In the genomic region with DNA sequence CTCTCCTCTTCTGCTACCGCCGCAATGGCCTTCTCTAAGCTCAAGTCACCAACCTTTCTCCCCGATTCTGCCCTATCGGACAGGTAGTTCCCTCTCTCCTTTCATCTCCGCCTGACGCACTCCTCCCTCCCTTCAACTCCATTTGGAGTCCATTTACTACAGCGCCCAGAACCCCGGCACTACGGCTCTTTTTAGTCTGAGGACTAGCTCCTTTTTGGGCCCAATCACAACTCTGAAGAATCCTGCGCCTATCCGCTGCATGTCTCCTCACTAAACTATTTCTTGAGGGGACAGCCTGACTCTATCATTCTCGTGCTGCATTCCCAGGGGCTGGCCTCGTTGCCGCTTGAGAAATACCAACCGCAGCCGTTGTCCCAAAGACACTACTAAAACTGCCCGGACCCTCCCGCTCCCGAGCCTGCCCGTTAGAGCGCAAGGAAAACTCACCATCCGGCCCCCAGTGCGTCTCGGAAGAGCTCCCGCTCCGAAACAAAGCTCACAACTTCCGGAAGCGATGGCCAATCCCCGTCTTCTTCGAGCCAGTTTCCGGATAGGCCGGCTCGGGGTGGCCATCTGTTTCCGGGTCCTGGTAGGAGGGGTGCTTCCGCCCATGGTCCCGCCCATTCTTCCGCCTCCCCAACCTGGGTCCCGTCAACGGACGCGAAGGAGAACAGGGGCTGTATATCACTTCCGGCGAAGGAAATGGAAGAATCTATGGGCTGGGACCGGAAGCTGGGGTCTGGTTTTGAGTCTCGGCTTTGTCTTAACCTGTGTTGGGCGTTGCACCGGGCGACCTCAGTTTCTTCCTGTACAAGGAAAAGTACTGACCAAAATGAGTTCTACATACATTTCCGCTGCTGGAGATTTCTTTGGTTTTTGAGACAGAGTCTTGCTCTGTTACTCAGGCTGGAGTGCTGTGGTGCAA, we compare ENCODE assay signal across 7 cellular contexts. TPM values are rescaled to one million over a fixed set of nuclear protein-coding genes. Genes with fewer than 3 reads are reported as not detected.
A peak's percentile ranks its signal among the peaks of the same experiment; 100 is the strongest.
DNase-seq lines count a peak whose midpoint lies in the region; ATAC-seq, FAIRE-seq and TF ChIP-seq lines count a peak whose summit lies in the region.

A gene (minus strand): TSS at position 491 of the 925 bp plus-strand sequence. CDS start 2,776 bp downstream, outside the sequence.

- H2AFZ ChIP-seq in astrocyte (ENCODE audit: low read depth, low read length) (peak within 1 kb of the TSS; percentile 92), hepatocyte (peak within 1 kb of the TSS; percentile 75)

- peak within 1 kb of the TSS; percentile 97 for H3K4me2 ChIP-seq in astrocyte (ENCODE audit: low read length)
- peak within 1 kb of the TSS; percentile 90 for H3K4me2 ChIP-seq in hepatocyte

- peaks cover 2% of the 10 kb centered on the region for H3K4me1 Mint-ChIP-seq in astrocyte (ENCODE audit: low read depth, unreplicated experiment)

- H3K27ac Mint-ChIP-seq in astrocyte (ENCODE audit: unreplicated experiment), result peak within 1 kb of the TSS; percentile 70

- peak within 1 kb of the TSS; percentile 92 for H3K9ac ChIP-seq in astrocyte (ENCODE audit: low read length)

- FAIRE-seq in astrocyte (lab: Jason Lieb, UNC), result no peak

- no peaks in the 10 kb centered on the region for H3K9me3 ChIP-seq in astrocyte (ENCODE audit: insufficient read depth, low read depth, low read length)
- peaks cover 3% of the 10 kb centered on the region for H3K9me3 ChIP-seq in hepatocyte (ENCODE audit: low read depth)

- no peak for TF ChIP-seq CTCF in astrocyte (IDR thresholded peaks at IDR 0.05; ENCODE audit: insufficient read depth, low read depth, low read length)
- no peak for TF ChIP-seq CTCF in hepatocyte (IDR thresholded peaks at IDR 0.05; ENCODE audit: poor library complexity)

- H3K27me3 Mint-ChIP-seq in astrocyte (ENCODE audit: low read depth, unreplicated experiment), result no peaks in the 10 kb centered on the region

- H3K27me3 ChIP-seq in astrocyte (ENCODE audit: insufficient read depth, low read length), result no peaks in the 10 kb centered on the region
- no peaks in the 10 kb centered on the region for H3K27me3 ChIP-seq in hepatocyte

- no peaks in the 10 kb centered on the region for H3K9me3 Mint-ChIP-seq in astrocyte (ENCODE audit: unreplicated experiment)

- H3K27ac ChIP-seq in astrocyte (ENCODE audit: low read depth, low read length), result peak within 1 kb of the TSS; percentile 50
- H3K27ac ChIP-seq in hepatocyte, result peak within 1 kb of the TSS; percentile 79

- WGBS in hepatocyte (ENCODE audit: low lambda C conversion rate, missing lambda C conversion rate), result 5% methylated on average over 49 of the region's 49 CpGs

- peak within 1 kb of the TSS; percentile 98 for H3K4me3 Mint-ChIP-seq in astrocyte (ENCODE audit: unreplicated experiment)

- TF ChIP-seq POLR2A in GM18505 (IDR thresholded peaks at IDR 0.05; ENCODE audit: borderline replicate concordance, extremely low read depth, insufficient read depth, insufficient read length), result peak; percentile 90

- H3K79me2 ChIP-seq in astrocyte (ENCODE audit: insufficient read depth, low read length), result peaks cover 17% of the 10 kb centered on the region
- H3K79me2 ChIP-seq in hepatocyte, result peaks cover 22% of the 10 kb centered on the region

- ATAC-seq in GM18505 (IDR thresholded peaks at IDR 0.05; ENCODE audit: unreplicated experiment) (peak; percentile 95), HG02973 (IDR thresholded peaks at IDR 0.05; ENCODE audit: unreplicated experiment) (peak; percentile 94)

- H3K4me1 ChIP-seq in astrocyte (ENCODE audit: insufficient read depth, low read length), result peaks cover 2% of the 10 kb centered on the region
- H3K4me1 ChIP-seq in hepatocyte (ENCODE audit: insufficient read depth), result no peaks in the 10 kb centered on the region

- peaks cover 11% of the 10 kb centered on the region for H3K36me3 ChIP-seq in astrocyte (ENCODE audit: insufficient read depth, low read length)
- H3K36me3 ChIP-seq in hepatocyte (replicated peaks; ENCODE audit: insufficient read depth, low read depth), result no peaks in the 10 kb centered on the region

- no peaks in the 10 kb centered on the region for H4K20me1 ChIP-seq in astrocyte (ENCODE audit: insufficient read depth, low read length)
- H4K20me1 ChIP-seq in hepatocyte (ENCODE audit: insufficient read depth, poor library complexity, severe bottlenecking), result no peaks in the 10 kb centered on the region

- DNase-seq in NCI-H2029 (lab: John Stamatoyannopoulos, UW) (peak; percentile 95), T-helper 22 cell (ENCODE audit: low read depth) (peak; percentile 89), astrocyte (ENCODE audit: low read depth) (peak; percentile 97), hepatocyte (ENCODE audit: low spot score) (peak; percentile 97), retina (peak; percentile 96)

- H3K4me3 ChIP-seq in astrocyte (ENCODE audit: insufficient read depth, low read depth, low read length) (peak within 1 kb of the TSS; percentile 94), hepatocyte (peak within 1 kb of the TSS; percentile 55)

- H3K36me3 Mint-ChIP-seq in astrocyte (ENCODE audit: low read depth, unreplicated experiment), result peaks cover 21% of the 10 kb centered on the region

- H3K9me2 ChIP-seq in hepatocyte (replicated peaks; ENCODE audit: insufficient read depth), result peaks cover 6% of the 10 kb centered on the region

RNA-seq across cellular contexts. Expression of the gene that starts here (rescaled TPM):
- total RNA-seq in astrocyte (21.3 and 21.6 TPM in 2 replicates), hepatocyte (45.1 and 68.2 TPM in 2 replicates)
- polyA plus RNA-seq in hepatocyte, result 37.2 and 40.5 TPM in 2 replicates

Comparison
In these comparisons a context has a peak if more than half of its experiments do, and no peak if none do; other contexts are left out.
1. Peak in every context shown above with its lines: DNase-seq, ATAC-seq, H3K4me3 ChIP-seq and H3K27ac ChIP-seq.